In the genomic region with DNA sequence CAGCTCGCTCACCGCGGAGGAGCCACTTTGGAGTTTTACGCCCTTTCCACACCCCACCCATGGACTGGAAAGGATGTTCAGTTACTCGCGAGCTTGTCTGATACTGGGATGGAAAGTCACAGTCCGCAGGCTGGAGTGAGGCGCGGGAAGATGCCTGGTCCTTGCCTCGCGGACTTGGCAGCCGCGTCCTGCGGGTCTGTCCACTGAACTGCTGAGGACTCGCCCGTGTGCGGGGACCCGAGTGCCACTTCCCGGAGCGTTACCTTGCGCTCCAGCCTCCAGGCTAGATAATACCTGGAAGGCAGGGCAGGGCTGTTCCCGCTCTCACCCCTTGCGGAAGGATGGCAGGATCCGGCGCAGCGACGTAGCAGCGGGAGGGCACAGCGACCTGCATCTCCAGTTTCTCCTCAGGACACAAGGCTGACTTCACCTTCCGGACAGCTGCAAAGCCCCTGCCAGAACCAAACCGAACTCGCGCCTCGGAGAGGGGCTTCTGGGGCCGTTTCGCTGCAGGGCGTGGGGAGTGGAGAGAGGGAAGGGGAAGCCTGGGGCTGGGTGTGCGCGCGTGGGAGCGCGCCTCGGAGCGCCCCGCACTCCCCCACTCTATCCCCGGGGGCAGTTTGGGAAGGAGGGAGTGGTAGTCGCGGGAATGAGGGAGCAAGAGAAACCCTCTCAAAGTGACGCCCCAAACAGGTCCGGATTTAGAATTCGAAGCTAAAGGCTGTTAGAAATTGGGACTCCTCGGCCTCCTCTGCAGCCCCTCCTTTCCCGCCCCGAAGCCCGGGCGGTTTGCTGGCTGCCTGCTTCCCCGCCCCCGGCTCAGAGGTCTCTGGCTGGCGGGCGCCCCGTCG, we compare ENCODE assay signal across 8 cellular contexts. TPM values are rescaled to one million over a fixed set of nuclear protein-coding genes. Genes with fewer than 3 reads are reported as not detected.
DNase-seq lines count a peak whose midpoint lies in the region; ATAC-seq and TF ChIP-seq lines count a peak whose summit lies in the region.

A gene (plus strand): TSS at position 822 of the 851 bp plus-strand sequence.

- no peaks in the 10 kb centered on the region; the same call in 1 of the 2 replicates for H3K9me3 ChIP-seq in AG04450 (ENCODE audit: control insufficient read depth, insufficient read depth, low read length)
- no peaks in the 10 kb centered on the region for H3K9me3 ChIP-seq in heart left ventricle

- H3K4me3 ChIP-seq in AG04450 (ENCODE audit: low read depth, low read length) (peak within 1 kb of the TSS; percentile 67), NB4 (ENCODE audit: low read depth, low read length) (peak within 1 kb of the TSS; percentile 79), heart left ventricle (peak within 1 kb of the TSS; percentile 9 to 61 (median 46)), retinal pigment epithelial cell (ENCODE audit: low read length) (peak within 1 kb of the TSS; percentile 63)

- TF ChIP-seq POLR2A in NB4 (IDR thresholded peaks at IDR 0.05; ENCODE audit: extremely low read depth, insufficient read length) (no peak), heart left ventricle (IDR thresholded peaks at IDR 0.05) (no peak)

- TF ChIP-seq CTCF in AG04450 (IDR thresholded peaks at IDR 0.05; ENCODE audit: low read depth, low read length) (no peak), NB4 (IDR thresholded peaks at IDR 0.05; ENCODE audit: low read depth, low read length) (no peak), heart left ventricle (IDR thresholded peaks at IDR 0.05) (no peak), retinal pigment epithelial cell (conservative IDR thresholded peaks at IDR 0.05; ENCODE audit: low read depth, low read length) (no peak)

- intact Hi-C loops in heart left ventricle (cut with DNase I) = loop anchor here in 4 of 10 donors (5.0 to 10.0 kb wide), 2 partner anchors 511 to 513 kb away; no protein-coding TSS in a partner anchor

- 0 to 2% (median 1%) methylated on average over 42 to 62 of the region's 62 CpGs for WGBS in heart left ventricle, 4 donors

- ATAC-seq in GM19023 (IDR thresholded peaks at IDR 0.05; ENCODE audit: unreplicated experiment) (peak; percentile 18), heart left ventricle (peak in 3 of 4 donors; percentile 29 to 33 (median 32)), GM21423 (IDR thresholded peaks at IDR 0.05; ENCODE audit: unreplicated experiment) (no peak)

- peaks cover 0 to 39% (median 19%) of the 10 kb centered on the region in 12 donors for H3K4me1 ChIP-seq in heart left ventricle

- H3K36me3 ChIP-seq in heart left ventricle = no peaks in the 10 kb centered on the region

- POLR2A ChIA-PET in AG04450 (lab: Yijun Ruan, JAX) = no interaction called here

- H3K27me3 ChIP-seq in AG04450 (ENCODE audit: control insufficient read depth, insufficient read depth, low read length) (no peaks in the 10 kb centered on the region), heart left ventricle (peaks cover 17 to 66% (median 34%) of the 10 kb centered on the region in 9 donors)

- CTCF ChIA-PET in AG04450 (lab: Charles Lee) = interaction anchor here (0.6 to 10.4 kb wide), 8 partner anchors 14 to 688 kb away, joined by 3 to 262 read pairs (median 4); no protein-coding TSS in a partner anchor

- DNase-seq in AG04450 (ENCODE audit: low read depth, low spot score) (no peak), NB4 (ENCODE audit: low read depth) (peak; percentile 76), activated gamma-delta T cell treated with Interleukin-2 at 50 U/mL for 16 hours (peak; percentile 5), heart left ventricle (peak in 3 of 5 donors; percentile 17 to 61 (median 21)), retinal pigment epithelial cell (ENCODE audit: low read depth) (no peak), GM19240 (ENCODE audit: insufficient read length, low spot score) (no peak)

- H3K27ac ChIP-seq in AG04450 (ENCODE audit: low read depth, low read length) = no peak within 1 kb of the TSS
- no peak within 1 kb of the TSS for H3K27ac ChIP-seq in heart left ventricle

RNA-seq across cellular contexts. Expression of the gene that starts here (rescaled TPM):
- polyA plus RNA-seq in AG04450 (2011; rRNA removed) (0.52 TPM in 2 replicates), heart left ventricle (under 1 TPM in 1 of 2 donors, not detected in 1; 0.06 TPM)
- polyA minus RNA-seq in AG04450 (2011; rRNA and poly(A)+ RNA removed) = 0.78 and 3.2 TPM in 2 replicates
- total RNA-seq in heart left ventricle = under 1 TPM in 1 of 9 donors, not detected in 8; 0.18 TPM

Comparison
In these comparisons a context has a peak if more than half of its experiments do, and no peak if none do; other contexts are left out.
1. Peak in DNase-seq, ATAC-seq and H3K4me3 ChIP-seq in heart left ventricle; RNA of the gene not detected or under 1 TPM.
2. DNase-seq: peak in NB4 (single experiment) and activated gamma-delta T cell treated with Interleukin-2 at 50 U/mL for 16 hours (single experiment); none in AG04450 (single experiment), retinal pigment epithelial cell (single experiment) and GM19240 (single experiment).
3. Peak in every context shown above with its lines, with median percentiles within 50 percentile points of each other: H3K4me3 ChIP-seq.